26 cellular contexts compared by ENCODE assay signal in genomic region chr2:47561906-47562305, GRCh38. TPM values are rescaled to one million over a fixed set of nuclear protein-coding genes. Genes with fewer than 3 reads are reported as not detected.
"Had no signal": no experiment of that assay in that cellular context is flagged by ENCODE, and none has a peak within 500 bp of the region (broad histone marks: within the 10 kb centered on the region; RNA-seq: fewer than 3 reads in every experiment).

No MANE protein-coding gene starts in this region.

- H3K4me3 ChIP-seq: esophagus squamous epithelium, gastroesophageal sphincter, heart left ventricle, lower lobe of right lung, stomach, suprapubic skin, tibial nerve had no signal

- H3K4me3 Mint-ChIP-seq: activated B cell treated with CpG ODN at 0.5 μM for 24 hours; activated CD4-positive, alpha-beta T cell treated with anti-CD3 and anti-CD28 coated beads for 36 hours; activated naive CD8-positive, alpha-beta T cell; activated T-cell treated with anti-CD3 and anti-CD28 coated beads, Interleukin-2, amount 50 U/mL, for 4 hours; naive thymus-derived CD4-positive, alpha-beta T cell; neural crest cell; stimulated activated memory B cell treated with anti-CD40 and anti-IgM and Interleukin-4, amounts not matched to agents 10 μg/mL and 1 μg/mL and 100 μg/mL, for 72 hours had no signal

- H3K4me1 ChIP-seq: gastroesophageal sphincter, lower lobe of right lung, stomach, tibial nerve had no signal

- H3K36me3 Mint-ChIP-seq: stimulated activated memory B cell treated with anti-CD40 and anti-IgM and Interleukin-4, amounts not matched to agents 10 μg/mL and 1 μg/mL and 100 μg/mL, for 72 hours had no signal

- DNase-seq: activated B cell treated with CpG ODN at 0.5 μM for 24 hours; activated CD4-positive, alpha-beta T cell treated with anti-CD3 and anti-CD28 coated beads for 36 hours; activated CD4-positive, alpha-beta T cell treated with anti-CD3 and anti-CD28 coated beads, Interleukin-2, amount 50 U/mL, for 4 hours; activated CD8-positive, alpha-beta memory T cell treated with anti-CD3 and anti-CD28 coated beads, Interleukin-2, amount 50 U/mL, for 48 hours; activated naive CD4-positive, alpha-beta T cell; activated T-cell treated with anti-CD3 and anti-CD28 coated beads, Interleukin-2, amount 50 U/mL, for 4 hours; effector CD4-positive, alpha-beta T cell; esophagus squamous epithelium; heart left ventricle; kidney; lower lobe of right lung; naive thymus-derived CD4-positive, alpha-beta T cell; occipital lobe; small intestine; stimulated activated CD4-positive, alpha-beta T cell treated with anti-CD3 and anti-CD28 coated beads, Interleukin-15, amount 100 ng/mL, for 24 hours; stomach; T-helper 9 cell had no signal

- H3K27ac ChIP-seq: esophagus squamous epithelium, gastroesophageal sphincter, heart left ventricle, lower lobe of right lung, stomach, suprapubic skin, tibial nerve had no signal

- H3K36me3 ChIP-seq: esophagus squamous epithelium, gastroesophageal sphincter, heart left ventricle, lower lobe of right lung, stomach, suprapubic skin had no signal

- ATAC-seq: activated CD4-positive, alpha-beta T cell treated with anti-CD3 and anti-CD28 coated beads for 36 hours; activated T-cell treated with anti-CD3 and anti-CD28 coated beads, Interleukin-2, amount 50 U/mL, for 4 hours; gastroesophageal sphincter; heart left ventricle; left lobe of liver; lower lobe of right lung; naive thymus-derived CD4-positive, alpha-beta T cell; sciatic nerve; stimulated activated memory B cell treated with anti-CD40 and anti-IgM and Interleukin-4, amounts not matched to agents 10 μg/mL and 1 μg/mL and 100 μg/mL, for 72 hours had no signal

- H3K27ac Mint-ChIP-seq: activated B cell treated with CpG ODN at 0.5 μM for 24 hours; activated CD4-positive, alpha-beta T cell treated with anti-CD3 and anti-CD28 coated beads for 36 hours; activated naive CD8-positive, alpha-beta T cell; activated T-helper 2 cell treated with anti-CD3 and anti-CD28 coated beads, Interferon-gamma antibody, Interleukin-2, Interleukin-4, amounts not matched to agents 10 μg/mL and 5 μg/mL and 100 μg/mL, durations not matched to agents 14 hours and 24 hours and 36 hours; naive thymus-derived CD4-positive, alpha-beta T cell; stimulated activated memory B cell treated with anti-CD40 and anti-IgM and Interleukin-4, amounts not matched to agents 10 μg/mL and 1 μg/mL and 100 μg/mL, for 72 hours had no signal

- H3K4me1 Mint-ChIP-seq: activated B cell treated with CpG ODN at 0.5 μM for 24 hours; activated CD4-positive, alpha-beta T cell treated with anti-CD3 and anti-CD28 coated beads for 36 hours; naive thymus-derived CD4-positive, alpha-beta T cell; neural crest cell; stimulated activated memory B cell treated with anti-CD40 and anti-IgM and Interleukin-4, amounts not matched to agents 10 μg/mL and 1 μg/mL and 100 μg/mL, for 72 hours had no signal

- H3K9me3 Mint-ChIP-seq: activated B cell treated with CpG ODN at 0.5 μM for 24 hours; activated T-cell treated with anti-CD3 and anti-CD28 coated beads, Interleukin-2, amount 50 U/mL, for 4 hours; activated T-helper 2 cell treated with anti-CD3 and anti-CD28 coated beads, Interferon-gamma antibody, Interleukin-2, Interleukin-4, amounts not matched to agents 10 μg/mL and 5 μg/mL and 100 μg/mL, durations not matched to agents 14 hours and 24 hours and 36 hours; naive thymus-derived CD4-positive, alpha-beta T cell; neural crest cell; stimulated activated memory B cell treated with anti-CD40 and anti-IgM and Interleukin-4, amounts not matched to agents 10 μg/mL and 1 μg/mL and 100 μg/mL, for 72 hours had no signal

- FAIRE-seq: kidney, small intestine had no signal

- H3K9me3 ChIP-seq: esophagus squamous epithelium, gastroesophageal sphincter, heart left ventricle, lower lobe of right lung, stomach, suprapubic skin, tibial nerve had no signal

RNA-seq across cellular contexts. Expression of gene KCNK12, which starts 8.9 kb away (rescaled TPM):
- total RNA-seq: gastroesophageal sphincter, left lobe of liver, lower lobe of right lung had no signal
